ENCODE assay signal across 11 cellular contexts in genomic region chr10:43306899-43307298, GRCh38. TPM values are rescaled to one million over a fixed set of nuclear protein-coding genes. Genes with fewer than 3 reads are reported as not detected.
"Had no signal": no experiment of that assay in that cellular context is flagged by ENCODE, and none has a peak within 500 bp of the region (broad histone marks: within the 10 kb centered on the region; RNA-seq: fewer than 3 reads in every experiment).

No MANE protein-coding gene starts in this region.

- H3K9me3 Mint-ChIP-seq: HFFc6 had no signal

- FAIRE-seq: HepG2 had no signal

- DNase-seq: GM23248, GOT3, H7, HFFc6, KG1 had no signal

- H3K36me3 ChIP-seq: HAP-1 had no signal

- H3K27ac Mint-ChIP-seq: HFFc6, IgD-negative memory B cell had no signal

- H3K4me3 ChIP-seq: GM23248, HAP-1 had no signal

- H3K4me3 Mint-ChIP-seq: HFFc6, IgD-negative memory B cell had no signal

- H3K9ac ChIP-seq: GM23248 had no signal

- H3K36me3 Mint-ChIP-seq: IgD-negative memory B cell had no signal

- H2AFZ ChIP-seq: GM23248 had no signal

- H3K9me3 ChIP-seq: HAP-1 had no signal

- H3K27ac ChIP-seq: GM23248, HL-60 had no signal

- ATAC-seq: HepG2 had no signal

RNA-seq across cellular contexts. Expression of gene RASGEF1A, which starts 40.0 kb away (rescaled TPM):
- total RNA-seq: H4, HFFc6, HT1080 had no signal
- polyA plus RNA-seq: GM23248 had no signal
